In the genomic region with DNA sequence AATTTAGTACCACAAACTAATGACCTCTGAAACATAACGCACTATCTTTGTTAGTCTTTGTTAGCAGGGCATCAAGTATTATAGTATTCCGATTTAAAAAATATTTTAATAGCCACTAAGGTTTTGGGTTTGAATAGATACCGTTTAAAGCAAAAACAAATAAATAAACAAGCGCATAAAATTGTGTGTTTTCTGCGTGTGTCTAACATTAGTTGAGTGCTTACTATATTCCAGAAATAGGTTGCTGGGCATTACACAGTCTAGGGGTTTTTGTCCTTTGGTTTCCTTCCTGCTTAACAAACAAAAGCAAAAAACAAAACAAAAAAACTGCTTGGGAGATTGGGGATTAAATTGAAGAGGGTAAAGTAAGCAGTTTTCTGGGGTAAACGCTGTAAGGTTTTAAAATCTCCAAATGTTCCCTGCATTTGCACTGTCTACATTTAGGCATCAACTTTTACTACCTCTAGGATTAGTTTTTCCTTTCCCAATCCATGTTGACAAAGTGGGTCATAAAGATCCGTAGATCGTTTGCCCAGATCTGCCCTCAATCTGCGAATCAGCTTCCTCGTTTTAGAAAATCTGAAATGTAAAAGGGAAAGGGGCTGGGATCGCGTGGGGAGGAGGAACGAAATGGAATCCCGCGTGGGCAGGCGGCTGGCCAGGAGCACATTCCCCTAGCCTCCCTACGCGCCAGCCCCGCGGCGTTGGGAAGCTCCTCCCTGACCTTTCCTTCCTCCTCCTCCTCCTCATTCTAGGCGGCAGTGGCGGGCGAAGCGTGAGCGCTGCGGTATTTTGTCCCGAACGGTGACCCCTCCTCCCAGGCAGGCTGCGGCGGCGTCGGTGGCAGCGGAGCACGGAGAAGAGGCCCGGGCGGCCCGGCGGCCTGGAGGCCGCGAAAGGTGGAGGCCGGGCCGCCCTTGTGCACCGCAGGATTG, we compare ENCODE assay signal across 8 cellular contexts. TPM values are rescaled to one million over a fixed set of nuclear protein-coding genes. Genes with fewer than 3 reads are reported as not detected.
DNase-seq lines count a peak whose midpoint lies in the region; ATAC-seq and TF ChIP-seq lines count a peak whose summit lies in the region.

A gene (plus strand): TSS at position 749 of the 935 bp plus-strand sequence. CDS start 382 bp downstream, outside the sequence.

- H3K27me3 ChIP-seq in fibroblast of lung (ENCODE audit: control insufficient read depth, insufficient read depth, low read length) (no peaks in the 10 kb centered on the region), subcutaneous abdominal adipose tissue (ENCODE audit: control insufficient read depth in 5 of 5, insufficient read depth in 4 of 5, low read length in 5 of 5) (no peaks in the 10 kb centered on the region)

- peak within 1 kb of the TSS; percentile 85 for H3K9ac ChIP-seq in fibroblast of lung (ENCODE audit: insufficient read depth, low read length)
- H3K9ac ChIP-seq in subcutaneous abdominal adipose tissue (ENCODE audit: low read length in 5 of 5) = peak within 1 kb of the TSS; percentile 70 to 95 (median 92)

- peaks cover 46% of the 10 kb centered on the region for H3K79me2 ChIP-seq in fibroblast of lung (ENCODE audit: control insufficient read depth, insufficient read depth, low read length)

- no peaks in the 10 kb centered on the region for H4K20me1 ChIP-seq in fibroblast of lung (ENCODE audit: control insufficient read depth, extremely low read depth, insufficient read depth, low read length)

- DNase-seq in COLO829 (ENCODE audit: low spot score) (peak; percentile 89), NCI-H82 (lab: John Stamatoyannopoulos, UW) (peak; percentile 95), activated T-cell treated with anti-CD3 and anti-CD28 coated beads for 48 hours (ENCODE audit: low read depth) (peak; percentile 39), fibroblast of lung (ENCODE audit: low read depth in 2 of 2) (peak; percentile 68 to 78), myocyte (ENCODE audit: low read depth) (peak; percentile 86)

- peak within 1 kb of the TSS; percentile 89 for H2AFZ ChIP-seq in fibroblast of lung (ENCODE audit: low read length)

- peak within 1 kb of the TSS; percentile 85 for H3K27ac ChIP-seq in fibroblast of lung (ENCODE audit: insufficient read depth, low read length)
- H3K27ac ChIP-seq in subcutaneous abdominal adipose tissue (ENCODE audit: low read depth, low read length) = peak within 1 kb of the TSS; percentile 93

- H3K9me3 ChIP-seq in fibroblast of lung (ENCODE audit: control insufficient read depth, insufficient read depth, low read depth, low read length) (no peaks in the 10 kb centered on the region), subcutaneous abdominal adipose tissue (ENCODE audit: control insufficient read depth in 5 of 5, low read length in 5 of 5) (no peaks in the 10 kb centered on the region)

- ATAC-seq in GM19463 (IDR thresholded peaks at IDR 0.05; ENCODE audit: unreplicated experiment) (peak; percentile 65), HG03565 (IDR thresholded peaks at IDR 0.05; ENCODE audit: unreplicated experiment) (peak; percentile 35)

- H3K4me2 ChIP-seq in fibroblast of lung (ENCODE audit: extremely low read depth, insufficient read depth, low read length) = peak within 1 kb of the TSS; percentile 92

- H3K4me3 ChIP-seq in fibroblast of lung (replicated peaks in 1 of 4; ENCODE audit: control extremely low read depth in 1 of 4, insufficient read depth in 1 of 4, low read depth in 3 of 4, low read length in 4 of 4) = peak within 1 kb of the TSS; percentile 58 to 95 (median 82)
- peak within 1 kb of the TSS; percentile 84 to 96 (median 89) for H3K4me3 ChIP-seq in subcutaneous abdominal adipose tissue (ENCODE audit: low read depth in 1 of 5, low read length in 5 of 5)

- H3K4me1 ChIP-seq in fibroblast of lung (ENCODE audit: control insufficient read depth, extremely low read depth, insufficient read depth, low read length) (no peaks in the 10 kb centered on the region), subcutaneous abdominal adipose tissue (ENCODE audit: control insufficient read depth in 5 of 5, insufficient read depth in 5 of 5, low read length in 5 of 5) (peaks cover 2 to 37% (median 24%) of the 10 kb centered on the region in 5 donors)

- H3K36me3 ChIP-seq in fibroblast of lung (ENCODE audit: control insufficient read depth, insufficient read depth, low read length) (no peaks in the 10 kb centered on the region), subcutaneous abdominal adipose tissue (ENCODE audit: control insufficient read depth in 5 of 5, insufficient read depth in 5 of 5, low read length in 5 of 5) (no peaks in the 10 kb centered on the region)

- no peak for TF ChIP-seq CTCF in fibroblast of lung (conservative IDR thresholded peaks at IDR 0.05 in 1 of 2, IDR thresholded peaks at IDR 0.05 in 1 of 2; ENCODE audit: low read depth in 1 of 2, low read length in 2 of 2)

RNA-seq across cellular contexts. Expression of the gene that starts here (rescaled TPM):
- total RNA-seq in fibroblast of lung = 59.1 and 76.0 TPM in 2 replicates
- polyA plus RNA-seq in fibroblast of lung = 55.1 and 65.5 TPM in 2 replicates
- polyA plus RNA-seq in fibroblast of lung (2012) = 35.2 and 41.9 TPM in 2 replicates
- polyA minus RNA-seq in fibroblast of lung (ENCODE audit: low replicate concordance) = 57.8 and 126 TPM in 2 replicates
- total RNA-seq in myocyte = 32.1 and 35.2 TPM in 2 replicates
- polyA plus RNA-seq in myocyte (2012) = 18.1 TPM

Comparison
In these comparisons a context has a peak if more than half of its experiments do, and no peak if none do; other contexts are left out.
1. Peak in every context shown above with its lines: DNase-seq, ATAC-seq, H3K4me3 ChIP-seq and H3K27ac ChIP-seq.
2. DNase-seq: peak in every context shown above with its lines; median percentile 95 in NCI-H82; 89 in COLO829; 86 in myocyte; 73 in fibroblast of lung; 39 in activated T-cell treated with anti-CD3 and anti-CD28 coated beads for 48 hours.